ENCODE assay signal across 13 cellular contexts in the genomic region with DNA sequence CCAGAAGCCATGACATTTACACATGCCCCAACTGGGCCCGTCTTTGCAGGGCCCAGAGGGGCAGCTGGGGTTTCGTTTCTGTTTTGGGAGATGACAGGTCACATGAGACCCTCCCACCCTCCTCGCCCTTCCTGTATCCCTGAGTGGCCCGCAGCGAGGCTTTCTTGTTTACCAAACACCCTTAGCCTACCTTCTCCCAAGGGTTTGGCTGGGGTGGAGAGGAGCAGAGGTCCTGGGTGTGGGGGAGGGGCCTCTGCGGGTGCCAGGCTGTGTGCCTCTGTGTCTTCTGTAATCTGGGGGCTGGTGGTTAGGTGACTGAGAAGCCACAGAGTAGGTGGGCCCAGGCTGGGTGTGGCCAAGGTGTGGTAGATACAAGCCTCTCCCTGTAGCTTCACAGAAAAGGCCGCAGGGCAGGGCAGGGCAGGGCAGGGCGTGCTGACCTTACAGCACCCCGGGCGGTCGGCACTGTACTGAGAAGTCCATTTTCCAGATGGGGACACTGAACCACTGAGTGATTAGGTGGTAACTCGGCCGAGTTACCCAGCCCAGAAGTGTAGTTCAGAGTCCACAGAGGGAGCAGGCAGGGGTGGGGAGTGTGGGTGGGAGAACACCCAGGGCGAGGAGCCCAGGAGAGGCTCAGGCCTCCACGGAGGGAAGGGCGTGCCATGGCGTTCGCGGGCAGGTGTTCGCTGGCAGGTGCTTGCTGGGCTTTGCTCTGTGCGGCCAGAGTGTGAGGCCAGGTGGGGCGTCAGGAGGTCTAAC. TPM values are rescaled to one million over a fixed set of nuclear protein-coding genes. Genes with fewer than 3 reads are reported as not detected.
DNase-seq lines count a peak whose midpoint lies in the region; ATAC-seq, FAIRE-seq and TF ChIP-seq lines count a peak whose summit lies in the region.
"Had no signal": no experiment of that assay in that cellular context is flagged by ENCODE, and none has a peak within 500 bp of the region (broad histone marks: within the 10 kb centered on the region; RNA-seq: fewer than 3 reads in every experiment).

No MANE protein-coding gene starts in this region.

- H3K27me3 ChIP-seq in HepG2 (ENCODE audit: control insufficient read depth in 1 of 2, insufficient read depth in 2 of 2, low read length in 2 of 2) (no peaks in the 10 kb centered on the region), vagina (no peaks in the 10 kb centered on the region)

- no peak for TF ChIP-seq CTCF in HepG2 (CRISPR knock-in tag; IDR thresholded peaks at IDR 0.05)
- TF ChIP-seq CTCF in vagina (IDR thresholded peaks at IDR 0.05) = no peak

- H3K9ac ChIP-seq in HepG2 (ENCODE audit: insufficient read depth, low read depth, low read length) = no peak overlapping the region

- H3K4me3 ChIP-seq in HepG2 (replicated peaks in 1 of 3; ENCODE audit: insufficient read depth in 1 of 3, low read depth in 2 of 3, low read length in 3 of 3) (no peak overlapping the region), vagina (no peak overlapping the region)

- H3K4me1 ChIP-seq in HepG2 (ENCODE audit: insufficient read depth, low read length) = peaks cover 35% of the 10 kb centered on the region
- H3K4me1 ChIP-seq in vagina = peaks cover 47% of the 10 kb centered on the region

- BruUV-seq in HepG2 (replicated peaks; lab: Mats Ljungman, UMichigan) = no TSS peak

- no peak overlapping the region for H2AFZ ChIP-seq in HepG2 (ENCODE audit: low read length)

- intact Hi-C loops in HepG2 (cut with micrococcal nuclease; ENCODE audit: unreplicated experiment) (no loop called here), vagina (cut with DNase I) (no loop called here)
- intact Hi-C loops in activated T-helper 2 cell treated with anti-CD3 and anti-CD28 coated beads, Interferon-gamma antibody, Interleukin-2, Interleukin-4, amounts not matched to agents 10 μg/mL and 5 μg/mL and 100 μg/mL, durations not matched to agents 14 hours and 24 hours and 36 hours (cut with micrococcal nuclease) = no loop called here

- H3K27me3 Mint-ChIP-seq in activated CD4-positive, alpha-beta memory T cell treated with anti-CD3 and anti-CD28 coated beads, Interleukin-2, amount 10 ng/mL, durations not matched to agents 7 days and 5 days = no peaks in the 10 kb centered on the region
- no peaks in the 10 kb centered on the region for H3K27me3 Mint-ChIP-seq in activated T-helper 2 cell treated with anti-CD3 and anti-CD28 coated beads, Interferon-gamma antibody, Interleukin-2, Interleukin-4, amounts not matched to agents 10 μg/mL and 5 μg/mL and 100 μg/mL, durations not matched to agents 14 hours and 24 hours and 36 hours (ENCODE audit: low read depth)

- CTCF ChIA-PET in activated CD4-positive, alpha-beta memory T cell treated with anti-CD3 and anti-CD28 coated beads, Interleukin-2, amount 10 ng/mL, durations not matched to agents 7 days and 5 days (lab: Charles Lee) = interaction anchor here (1.0 kb wide), 1 partner anchor 10 kb away, joined by 3 read pairs; no protein-coding TSS in a partner anchor
- CTCF ChIA-PET in HepG2 (lab: Yijun Ruan, JAX; ENCODE audit: low intra/inter-chr PET ratio, low total read pairs) = no interaction called here

- peak overlapping the region; percentile 75 for H3K27ac Mint-ChIP-seq in activated CD4-positive, alpha-beta memory T cell treated with anti-CD3 and anti-CD28 coated beads, Interleukin-2, amount 10 ng/mL, durations not matched to agents 7 days and 5 days
- H3K27ac Mint-ChIP-seq in activated T-helper 2 cell treated with anti-CD3 and anti-CD28 coated beads, Interferon-gamma antibody, Interleukin-2, Interleukin-4, amounts not matched to agents 10 μg/mL and 5 μg/mL and 100 μg/mL, durations not matched to agents 14 hours and 24 hours and 36 hours = no peak overlapping the region

- in situ Hi-C loops in HepG2 (cut with HindIII; ENCODE audit: extremely low pct_ligation_motif_present, low pct_unique_long_range_greater_than_20kb) = no loop called here

- TF ChIP-seq POLR2A in HepG2 (IDR thresholded peaks at IDR 0.05; ENCODE audit: insufficient read depth in 1 of 2, low read depth in 2 of 2, low read length in 2 of 2) = no peak
- no peak for TF ChIP-seq POLR2A in vagina (IDR thresholded peaks at IDR 0.05)

- peaks cover 5% of the 10 kb centered on the region; the same call in 1 of the 2 replicates for H4K20me1 ChIP-seq in HepG2 (ENCODE audit: insufficient read depth, low read length)

- no peak overlapping the region for H3K4me2 ChIP-seq in HepG2 (ENCODE audit: low read depth, low read length)

- H3K27ac ChIP-seq in HepG2 (ENCODE audit: extremely low read length, insufficient read depth, low read length) = peak overlapping the region; percentile 18
- peak overlapping the region; percentile 16 for H3K27ac ChIP-seq in vagina

- TF ChIP-seq RAD21 in HepG2 (CRISPR knock-in tag; IDR thresholded peaks at IDR 0.05) = no peak

- H3K4me3 Mint-ChIP-seq in activated CD4-positive, alpha-beta memory T cell treated with anti-CD3 and anti-CD28 coated beads, Interleukin-2, amount 10 ng/mL, durations not matched to agents 7 days and 5 days = peak overlapping the region; percentile 41
- no peak overlapping the region for H3K4me3 Mint-ChIP-seq in activated T-helper 2 cell treated with anti-CD3 and anti-CD28 coated beads, Interferon-gamma antibody, Interleukin-2, Interleukin-4, amounts not matched to agents 10 μg/mL and 5 μg/mL and 100 μg/mL, durations not matched to agents 14 hours and 24 hours and 36 hours (ENCODE audit: low read depth)

- TF ChIP-seq EP300 in HepG2 (IDR thresholded peaks at IDR 0.05; ENCODE audit: low read depth in 2 of 2, low read length in 2 of 2) = no peak
- TF ChIP-seq EP300 in HepG2 (CRISPR knock-in tag; IDR thresholded peaks at IDR 0.05; ENCODE audit: borderline replicate concordance) = no peak

- H3K36me3 ChIP-seq in HepG2 (replicated peaks in 1 of 2; ENCODE audit: control insufficient read depth in 1 of 2, insufficient read depth in 2 of 2, low read length in 2 of 2) (peaks cover 3 to 8% of the 10 kb centered on the region in 2 experiments; a peak in 4 of 5 replicates), vagina (no peaks in the 10 kb centered on the region)

- POLR2A ChIA-PET in activated CD4-positive, alpha-beta memory T cell treated with anti-CD3 and anti-CD28 coated beads, Interleukin-2, amount 10 ng/mL, durations not matched to agents 7 days and 5 days (lab: Charles Lee) = no interaction called here
- POLR2A ChIA-PET in HepG2 (lab: Yijun Ruan, JAX) = no interaction called here

- H3K9me3 ChIP-seq in HepG2 (ENCODE audit: low read length) (no peaks in the 10 kb centered on the region), vagina (no peaks in the 10 kb centered on the region)

- FAIRE-seq in HepG2 (lab: Jason Lieb, UNC) = no peak
- FAIRE-seq: D721Med, endometrium had no signal

- ATAC-seq in HepG2 (peak; percentile 6; the same call in 1 of the 3 replicates), GM21423 (IDR thresholded peaks at IDR 0.05; ENCODE audit: unreplicated experiment) (no peak)

- 83% methylated on average over 21 of the region's 22 CpGs for WGBS in HepG2 (ENCODE audit: low lambda C conversion rate)

- DNase-seq in stimulated activated CD4-positive, alpha-beta T cell treated with anti-CD3 and anti-CD28 coated beads, Interleukin-4, amount 100 ng/mL, for 24 hours = peak; percentile 14
- DNase-seq in stimulated activated CD4-positive, alpha-beta T cell treated with anti-CD3 and anti-CD28 coated beads, Interleukin-4, amount 100 ng/mL, for 1 hour = no peak
- peak; percentile 41 for DNase-seq in activated CD4-positive, alpha-beta memory T cell treated with anti-CD3 and anti-CD28 coated beads, Interleukin-2, amount 10 ng/mL, durations not matched to agents 7 days and 5 days
- no peak for DNase-seq in HepG2 (ENCODE audit: low spot score)
- DNase-seq in vagina (ENCODE audit: extremely low spot score in 2 of 2) = no peak
- DNase-seq in activated T-helper 2 cell treated with anti-CD3 and anti-CD28 coated beads, Interferon-gamma antibody, Interleukin-2, Interleukin-4, amounts not matched to agents 10 μg/mL and 5 μg/mL and 100 μg/mL, durations not matched to agents 14 hours and 24 hours and 36 hours (ENCODE audit: low spot score) = no peak
- DNase-seq in middle frontal gyrus (ENCODE audit: extremely low spot score, low spot score) = no peak
- DNase-seq: Kasumi-1; OCI-M1; stimulated activated CD4-positive, alpha-beta T cell treated with anti-CD3 and anti-CD28 coated beads, Interleukin-12 subunit alpha, Interleukin-12 subunit beta, amount 100 ng/mL, for 4 hours had no signal

- H3K9me3 Mint-ChIP-seq in activated CD4-positive, alpha-beta memory T cell treated with anti-CD3 and anti-CD28 coated beads, Interleukin-2, amount 10 ng/mL, durations not matched to agents 7 days and 5 days = no peaks in the 10 kb centered on the region
- H3K9me3 Mint-ChIP-seq in activated T-helper 2 cell treated with anti-CD3 and anti-CD28 coated beads, Interferon-gamma antibody, Interleukin-2, Interleukin-4, amounts not matched to agents 10 μg/mL and 5 μg/mL and 100 μg/mL, durations not matched to agents 14 hours and 24 hours and 36 hours = no peaks in the 10 kb centered on the region

- no peaks in the 10 kb centered on the region for H3K36me3 Mint-ChIP-seq in activated CD4-positive, alpha-beta memory T cell treated with anti-CD3 and anti-CD28 coated beads, Interleukin-2, amount 10 ng/mL, durations not matched to agents 7 days and 5 days (ENCODE audit: low read depth)
- H3K36me3 Mint-ChIP-seq in activated T-helper 2 cell treated with anti-CD3 and anti-CD28 coated beads, Interferon-gamma antibody, Interleukin-2, Interleukin-4, amounts not matched to agents 10 μg/mL and 5 μg/mL and 100 μg/mL, durations not matched to agents 14 hours and 24 hours and 36 hours (ENCODE audit: low read depth) = peaks cover 4% of the 10 kb centered on the region

- H3K4me1 Mint-ChIP-seq in activated CD4-positive, alpha-beta memory T cell treated with anti-CD3 and anti-CD28 coated beads, Interleukin-2, amount 10 ng/mL, durations not matched to agents 7 days and 5 days = peaks cover 25% of the 10 kb centered on the region
- peaks cover 4% of the 10 kb centered on the region for H3K4me1 Mint-ChIP-seq in activated T-helper 2 cell treated with anti-CD3 and anti-CD28 coated beads, Interferon-gamma antibody, Interleukin-2, Interleukin-4, amounts not matched to agents 10 μg/mL and 5 μg/mL and 100 μg/mL, durations not matched to agents 14 hours and 24 hours and 36 hours (ENCODE audit: low read depth)

- peaks cover 6% of the 10 kb centered on the region for H3K79me2 ChIP-seq in HepG2 (ENCODE audit: insufficient read depth, low read length)

RNA-seq across cellular contexts. Expression of a gene that starts 8.7 kb away (rescaled TPM):
- 10 to 100 TPM; 22.1 to 22.6 TPM for total RNA-seq in activated CD4-positive, alpha-beta memory T cell treated with anti-CD3 and anti-CD28 coated beads, Interleukin-2, amount 10 ng/mL, durations not matched to agents 7 days and 5 days
- total RNA-seq in HepG2 (2016; rRNA removed; fragmentation: Illumina TruSeq; extraction: Trizol) (19.4 and 27.5 TPM in 2 replicates), vagina (36.8 TPM)
- total RNA-seq in HepG2 (2016; cell fraction: cytosol; rRNA removed; fragmentation: Illumina TruSeq; extraction: Trizol; ENCODE audit: low read depth) = 11.8 and 14.1 TPM in 2 replicates
- 18.0 and 27.8 TPM in 2 replicates for total RNA-seq in HepG2 (2016; cell fraction: insoluble cytoplasmic fraction; rRNA removed; fragmentation: Illumina TruSeq; extraction: Trizol)
- 20.5 and 24.3 TPM in 2 replicates for total RNA-seq in HepG2 (2016; cell fraction: membrane; rRNA removed; fragmentation: Illumina TruSeq; extraction: Trizol)
- total RNA-seq in HepG2 (2016; cell fraction: nucleus; rRNA removed; fragmentation: Illumina TruSeq; extraction: Trizol) = 29.0 and 30.8 TPM in 2 replicates
- polyA plus RNA-seq in HepG2 (2011; rRNA removed) = 11.6 and 14.2 TPM in 2 replicates
- polyA plus RNA-seq in HepG2 (2011; cell fraction: cytosol; rRNA removed) = 10.6 and 15.7 TPM in 2 replicates
- polyA plus RNA-seq in HepG2 (2011; cell fraction: nucleus; rRNA removed) = 37.8 and 39.5 TPM in 2 replicates
- 9.0 and 15.0 TPM in 2 replicates for polyA plus RNA-seq in HepG2 (2012)
- 15.7 and 19.9 TPM in 2 replicates for polyA plus RNA-seq in HepG2 (2016; cell fraction: cytosol; fragmentation: Illumina TruSeq; extraction: Trizol; ENCODE audit: low read depth)
- 27.0 and 28.3 TPM in 2 replicates for polyA plus RNA-seq in HepG2 (2016; cell fraction: insoluble cytoplasmic fraction; fragmentation: Illumina TruSeq; extraction: Trizol; ENCODE audit: low read depth)
- 23.3 and 25.4 TPM in 2 replicates for polyA plus RNA-seq in HepG2 (2016; cell fraction: membrane; fragmentation: Illumina TruSeq; extraction: Trizol; ENCODE audit: low read depth)
- 52.2 and 53.0 TPM in 2 replicates for polyA plus RNA-seq in HepG2 (2016; cell fraction: nucleus; fragmentation: Illumina TruSeq; extraction: Trizol; ENCODE audit: insufficient read depth, low read depth)
- polyA minus RNA-seq in HepG2 (2011; rRNA and poly(A)+ RNA removed; ENCODE audit: low replicate concordance) = 23.9 and 28.6 TPM in 2 replicates
- polyA minus RNA-seq in HepG2 (2011; cell fraction: cytosol; rRNA and poly(A)+ RNA removed) = 6.8 and 9.5 TPM in 2 replicates
- polyA minus RNA-seq in HepG2 (2011; cell fraction: nucleus; rRNA and poly(A)+ RNA removed) = 24.1 and 24.2 TPM in 2 replicates
- total RNA-seq in activated T-helper 2 cell treated with anti-CD3 and anti-CD28 coated beads, Interferon-gamma antibody, Interleukin-2, Interleukin-4, amounts not matched to agents 10 μg/mL and 5 μg/mL and 100 μg/mL, durations not matched to agents 14 hours and 24 hours and 36 hours = 19.8 TPM in 2 replicates

RNA-seq across cellular contexts. Expression of a gene that starts 41.7 kb away (rescaled TPM):
- under 1 TPM; 0.70 to 0.78 TPM for total RNA-seq in activated CD4-positive, alpha-beta memory T cell treated with anti-CD3 and anti-CD28 coated beads, Interleukin-2, amount 10 ng/mL, durations not matched to agents 7 days and 5 days
- total RNA-seq in HepG2 (2016; rRNA removed; fragmentation: Illumina TruSeq; extraction: Trizol) (0.07 and 0.17 TPM in 2 replicates), vagina (9.3 TPM)
- total RNA-seq in HepG2 (2016; cell fraction: cytosol; rRNA removed; fragmentation: Illumina TruSeq; extraction: Trizol; ENCODE audit: low read depth) = 0.20 TPM in 1 of 2 replicates, not detected in the other
- 0.11 TPM in 1 of 2 replicates, not detected in the other for total RNA-seq in HepG2 (2016; cell fraction: insoluble cytoplasmic fraction; rRNA removed; fragmentation: Illumina TruSeq; extraction: Trizol)
- 0.25 and 0.45 TPM in 2 replicates for total RNA-seq in HepG2 (2016; cell fraction: membrane; rRNA removed; fragmentation: Illumina TruSeq; extraction: Trizol)
- not detected in 2 replicates for total RNA-seq in HepG2 (2016; cell fraction: nucleus; rRNA removed; fragmentation: Illumina TruSeq; extraction: Trizol)
- 0.72 TPM in 1 of 2 replicates, not detected in the other for polyA plus RNA-seq in HepG2 (2011; rRNA removed)
- 0.05 TPM in 1 of 2 replicates, not detected in the other for polyA plus RNA-seq in HepG2 (2011; cell fraction: cytosol; rRNA removed)
- polyA plus RNA-seq in HepG2 (2011; cell fraction: nucleus; rRNA removed) = 0.09 TPM in 1 of 2 replicates, not detected in the other
- polyA plus RNA-seq in HepG2 (2012) = not detected in 2 replicates
- polyA plus RNA-seq in HepG2 (2016; cell fraction: cytosol; fragmentation: Illumina TruSeq; extraction: Trizol; ENCODE audit: low read depth) = 0.15 TPM in 1 of 2 replicates, not detected in the other
- 0.32 TPM in 1 of 2 replicates, not detected in the other for polyA plus RNA-seq in HepG2 (2016; cell fraction: insoluble cytoplasmic fraction; fragmentation: Illumina TruSeq; extraction: Trizol; ENCODE audit: low read depth)
- 0.06 TPM in 1 of 2 replicates, not detected in the other for polyA plus RNA-seq in HepG2 (2016; cell fraction: membrane; fragmentation: Illumina TruSeq; extraction: Trizol; ENCODE audit: low read depth)
- not detected in 2 replicates for polyA plus RNA-seq in HepG2 (2016; cell fraction: nucleus; fragmentation: Illumina TruSeq; extraction: Trizol; ENCODE audit: insufficient read depth, low read depth)
- polyA minus RNA-seq in HepG2 (2011; rRNA and poly(A)+ RNA removed; ENCODE audit: low replicate concordance) = 0.08 and 0.91 TPM in 2 replicates
- not detected in 2 replicates for polyA minus RNA-seq in HepG2 (2011; cell fraction: cytosol; rRNA and poly(A)+ RNA removed)
- not detected in 2 replicates for polyA minus RNA-seq in HepG2 (2011; cell fraction: nucleus; rRNA and poly(A)+ RNA removed)
- total RNA-seq in activated T-helper 2 cell treated with anti-CD3 and anti-CD28 coated beads, Interferon-gamma antibody, Interleukin-2, Interleukin-4, amounts not matched to agents 10 μg/mL and 5 μg/mL and 100 μg/mL, durations not matched to agents 14 hours and 24 hours and 36 hours = 0.30 and 1.1 TPM in 2 replicates

Comparison
In these comparisons a context has a peak if more than half of its experiments do, and no peak if none do; other contexts are left out.
1. DNase-seq: peak in stimulated activated CD4-positive, alpha-beta T cell treated with anti-CD3 and anti-CD28 coated beads, Interleukin-4, amount 100 ng/mL, for 24 hours (single experiment) and activated CD4-positive, alpha-beta memory T cell treated with anti-CD3 and anti-CD28 coated beads, Interleukin-2, amount 10 ng/mL, durations not matched to agents 7 days and 5 days (single experiment); none in stimulated activated CD4-positive, alpha-beta T cell treated with anti-CD3 and anti-CD28 coated beads, Interleukin-4, amount 100 ng/mL, for 1 hour (single experiment), HepG2 (single experiment), vagina (0 of 2), activated T-helper 2 cell treated with anti-CD3 and anti-CD28 coated beads, Interferon-gamma antibody, Interleukin-2, Interleukin-4, amounts not matched to agents 10 μg/mL and 5 μg/mL and 100 μg/mL, durations not matched to agents 14 hours and 24 hours and 36 hours (single experiment) and middle frontal gyrus (single experiment).